Comparison of ENCODE assay signal across 19 cellular contexts in the genomic region with DNA sequence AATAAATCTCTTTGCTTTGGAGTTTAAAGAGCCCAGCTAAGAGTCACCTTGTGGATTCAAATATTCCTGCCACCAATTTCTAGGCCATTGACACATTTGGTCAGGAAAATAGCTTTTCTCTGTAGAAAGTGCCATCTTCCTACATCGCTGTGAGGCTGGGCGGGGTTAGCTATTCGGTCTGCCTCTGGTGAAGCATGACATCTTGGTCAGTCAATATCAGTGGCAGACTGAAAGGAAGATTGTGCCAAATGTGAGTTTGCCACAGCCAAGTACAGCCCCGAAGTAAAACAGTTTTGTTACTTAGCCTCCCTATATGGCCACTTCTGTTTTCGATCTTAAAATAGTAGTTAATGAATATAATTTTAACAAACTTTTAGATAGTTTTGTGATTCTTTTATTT.
"Had no signal": no experiment of that assay in that cellular context is flagged by ENCODE, and none has a peak within 500 bp of the region (broad histone marks: within the 10 kb centered on the region; RNA-seq: fewer than 3 reads in every experiment).

No MANE protein-coding gene starts in this region.

- ATAC-seq: activated CD8-positive, alpha-beta T cell treated with anti-CD3 and anti-CD28 coated beads, Interleukin-2, amount 10 ng/mL, durations not matched to agents 7 days and 5 days; body of pancreas; left lobe of liver; right cardiac atrium had no signal

- H3K36me3 ChIP-seq: suprapubic skin, transverse colon had no signal

- H3K4me1 ChIP-seq: suprapubic skin, transverse colon had no signal

- FAIRE-seq: keratinocyte, TTC549 had no signal

- DNase-seq: activated CD4-positive, alpha-beta T cell treated with anti-CD3 and anti-CD28 coated beads, Interleukin-2, amount 10 ng/mL, durations not matched to agents 24 days and 14 days; activated CD8-positive, alpha-beta T cell treated with anti-CD3 and anti-CD28 coated beads, Interleukin-2, amount 10 ng/mL, durations not matched to agents 7 days and 5 days; activated naive CD4-positive, alpha-beta T cell treated with anti-CD3 and anti-CD28 coated beads for 36 hours; activated T-cell treated with anti-CD3 and anti-CD28 coated beads, Interleukin-2, amount 50 U/mL, for 24 hours; body of pancreas; endodermal cell; foreskin fibroblast; hypothalamus; midbrain; right cardiac atrium; stimulated activated CD4-positive, alpha-beta T cell treated with anti-CD3 and anti-CD28 coated beads, Interleukin-2, amount 100 ng/mL, for 24 hours; T-helper 2 cell; transverse colon had no signal

- H3K4me3 ChIP-seq: body of pancreas, lung, suprapubic skin, transverse colon had no signal

- H3K9me3 ChIP-seq: body of pancreas, suprapubic skin, transverse colon had no signal

- H3K27ac ChIP-seq: body of pancreas, epithelial cell of prostate, suprapubic skin, transverse colon had no signal

- H3K27me3 ChIP-seq: body of pancreas, suprapubic skin, transverse colon had no signal
